ENCODE assay signal across 2 cellular contexts in the genomic region with DNA sequence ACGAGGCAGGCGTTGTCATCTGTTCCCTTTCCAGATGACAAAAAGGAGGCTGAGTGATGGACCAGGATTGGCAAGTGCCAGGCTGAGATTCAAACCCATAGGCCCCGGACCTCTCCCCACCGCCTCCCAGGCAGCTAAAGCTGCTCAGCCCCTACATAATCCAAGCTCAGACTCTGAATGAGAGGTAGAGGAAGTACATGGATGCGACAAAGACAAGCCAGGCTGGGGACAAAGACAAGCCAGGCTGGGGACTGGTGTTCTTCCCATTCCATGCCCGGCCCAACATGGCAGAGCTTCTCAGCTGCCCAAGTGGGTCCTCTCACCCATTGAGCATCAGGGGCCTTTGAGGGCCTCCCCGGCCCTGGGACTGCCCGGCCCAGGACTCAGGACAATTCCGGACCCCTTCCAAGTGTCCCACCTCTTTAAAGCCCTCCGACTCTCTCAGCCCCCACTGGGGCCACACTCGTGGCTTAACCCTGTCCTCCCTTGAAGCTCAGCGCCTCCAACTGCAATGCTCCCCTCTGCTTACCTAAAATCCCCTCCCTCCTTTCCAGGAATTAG.
TF ChIP-seq lines count a peak whose summit lies in the region.

No MANE protein-coding gene starts in this region.

TF ChIP-seq in GM12878, 131 proteins besides CTCF, POLR2A, EP300 and RAD21:
- TF ChIP-seq LARP7 (IDR thresholded peaks at IDR 0.05) (no peak), ZNF24 (IDR thresholded peaks at IDR 0.05) (no peak), ZNF592 (IDR thresholded peaks at IDR 0.05) (no peak), BACH1 (IDR thresholded peaks at IDR 0.05; ENCODE audit: borderline replicate concordance) (no peak), CBFB (IDR thresholded peaks at IDR 0.05; ENCODE audit: low read depth) (no peak), SMAD1 (IDR thresholded peaks at IDR 0.05; ENCODE audit: low read depth, partially characterized antibody) (no peak), BMI1 (IDR thresholded peaks at IDR 0.05; ENCODE audit: borderline replicate concordance) (no peak)

TF ChIP-seq in SK-N-SH, 30 proteins besides CTCF, POLR2A, EP300 and RAD21:
- TF ChIP-seq TEAD4 (IDR thresholded peaks at IDR 0.05; ENCODE audit: borderline replicate concordance, insufficient read depth) (no peak), RFX5 (IDR thresholded peaks at IDR 0.05; ENCODE audit: low read length) (no peak), YY1 (IDR thresholded peaks at IDR 0.05; ENCODE audit: low read depth) (no peak), FOXJ3 (CRISPR knock-in tag; IDR thresholded peaks at IDR 0.05) (no peak), USF2 (IDR thresholded peaks at IDR 0.05; ENCODE audit: borderline replicate concordance, low read depth, low read length) (no peak), NRF1 (IDR thresholded peaks at IDR 0.05; ENCODE audit: low read depth, low read length) (no peak), RXRA (IDR thresholded peaks at IDR 0.05; ENCODE audit: borderline replicate concordance, low read depth) (no peak), ELF1 (IDR thresholded peaks at IDR 0.05) (no peak), SMC3 (IDR thresholded peaks at IDR 0.05; ENCODE audit: low read depth, low read length) (no peak)
